In genomic region chr1:26500488-26501175, GRCh38 we compare ENCODE assay signal across 1 cellular context.
TF ChIP-seq lines count a peak whose summit lies in the region.

No MANE protein-coding gene starts in this region.

TF ChIP-seq in HepG2, 621 proteins besides CTCF, POLR2A, EP300 and RAD21 (continued from another document and continues in another):
- TF ChIP-seq, protein P1, sequence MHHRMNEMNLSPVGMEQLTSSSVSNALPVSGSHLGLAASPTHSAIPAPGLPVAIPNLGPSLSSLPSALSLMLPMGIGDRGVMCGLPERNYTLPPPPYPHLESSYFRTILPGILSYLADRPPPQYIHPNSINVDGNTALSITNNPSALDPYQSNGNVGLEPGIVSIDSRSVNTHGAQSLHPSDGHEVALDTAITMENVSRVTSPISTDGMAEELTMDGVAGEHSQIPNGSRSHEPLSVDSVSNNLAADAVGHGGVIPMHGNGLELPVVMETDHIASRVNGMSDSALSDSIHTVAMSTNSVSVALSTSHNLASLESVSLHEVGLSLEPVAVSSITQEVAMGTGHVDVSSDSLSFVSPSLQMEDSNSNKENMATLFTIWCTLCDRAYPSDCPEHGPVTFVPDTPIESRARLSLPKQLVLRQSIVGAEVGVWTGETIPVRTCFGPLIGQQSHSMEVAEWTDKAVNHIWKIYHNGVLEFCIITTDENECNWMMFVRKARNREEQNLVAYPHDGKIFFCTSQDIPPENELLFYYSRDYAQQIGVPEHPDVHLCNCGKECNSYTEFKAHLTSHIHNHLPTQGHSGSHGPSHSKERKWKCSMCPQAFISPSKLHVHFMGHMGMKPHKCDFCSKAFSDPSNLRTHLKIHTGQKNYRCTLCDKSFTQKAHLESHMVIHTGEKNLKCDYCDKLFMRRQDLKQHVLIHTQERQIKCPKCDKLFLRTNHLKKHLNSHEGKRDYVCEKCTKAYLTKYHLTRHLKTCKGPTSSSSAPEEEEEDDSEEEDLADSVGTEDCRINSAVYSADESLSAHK (CRISPR knock-in tag; IDR thresholded peaks at IDR 0.05; ENCODE audit: borderline replicate concordance) = no peak
- TF ChIP-seq TFDP2 (CRISPR knock-in tag; IDR thresholded peaks at IDR 0.05) (peak; percentile 52), MED8 (CRISPR knock-in tag; IDR thresholded peaks at IDR 0.05; ENCODE audit: insufficient replicate concordance) (peak; percentile 2), ZNF12 (CRISPR knock-in tag; IDR thresholded peaks at IDR 0.05) (no peak), ZNF33B (CRISPR knock-in tag; IDR thresholded peaks at IDR 0.05) (no peak; the same call in 1 of the 2 replicates), MAF1 (CRISPR knock-in tag; IDR thresholded peaks at IDR 0.05; ENCODE audit: borderline replicate concordance) (no peak), SMAD9 (CRISPR knock-in tag; IDR thresholded peaks at IDR 0.05) (no peak), ZNF629 (CRISPR knock-in tag; conservative IDR thresholded peaks at IDR 0.05) (no peak), ZNF644 (CRISPR knock-in tag; IDR thresholded peaks at IDR 0.05; ENCODE audit: low read depth) (no peak), ZNF235 (CRISPR knock-in tag; IDR thresholded peaks at IDR 0.05; ENCODE audit: borderline replicate concordance) (0 out of 2 replicates have a peak, but pooled peaks have one; percentile 45), TCF7L2 (IDR thresholded peaks at IDR 0.05; ENCODE audit: low read depth, low read length) (no peak), SP140L (CRISPR knock-in tag; IDR thresholded peaks at IDR 0.05; ENCODE audit: borderline replicate concordance) (no peak), SMYD3 (CRISPR knock-in tag; IDR thresholded peaks at IDR 0.05) (no peak), ZSCAN22 (CRISPR knock-in tag; IDR thresholded peaks at IDR 0.05) (0 out of 2 replicates have a peak, but pooled peaks have one; percentile 26), ZNF274 (CRISPR knock-in tag; IDR thresholded peaks at IDR 0.05) (peak; percentile 66), ZNF503 (CRISPR knock-in tag; IDR thresholded peaks at IDR 0.05) (0 out of 2 replicates have a peak, but pooled peaks have one; percentile 15), RFX3 (CRISPR knock-in tag; IDR thresholded peaks at IDR 0.05) (no peak), ZNF746 (CRISPR knock-in tag; IDR thresholded peaks at IDR 0.05) (peak; percentile 7), ZNF660 (CRISPR knock-in tag; IDR thresholded peaks at IDR 0.05; ENCODE audit: borderline replicate concordance, low read depth) (no peak), ELF3 (CRISPR knock-in tag; IDR thresholded peaks at IDR 0.05) (peak; percentile 83), ZNF691 (CRISPR knock-in tag; IDR thresholded peaks at IDR 0.05; ENCODE audit: borderline replicate concordance, low read depth) (no peak; the same call in 1 of the 2 replicates), ZNF562 (CRISPR knock-in tag; IDR thresholded peaks at IDR 0.05; ENCODE audit: borderline replicate concordance) (0 out of 2 replicates have a peak, but pooled peaks have one; percentile 63), ZNF275 (CRISPR knock-in tag; IDR thresholded peaks at IDR 0.05; ENCODE audit: borderline replicate concordance) (peak; percentile 52; the same call in 1 of the 2 replicates), ZNF703 (CRISPR knock-in tag; IDR thresholded peaks at IDR 0.05; ENCODE audit: borderline replicate concordance) (peak; percentile 71; the same call in 1 of the 2 replicates), FOXP1 (IDR thresholded peaks at IDR 0.05) (no peak), FOXP1 (CRISPR knock-in tag; IDR thresholded peaks at IDR 0.05) (no peak; the same call in 1 of the 2 replicates), ZBTB44 (CRISPR knock-in tag; IDR thresholded peaks at IDR 0.05) (no peak)
- TF ChIP-seq, protein P2, sequence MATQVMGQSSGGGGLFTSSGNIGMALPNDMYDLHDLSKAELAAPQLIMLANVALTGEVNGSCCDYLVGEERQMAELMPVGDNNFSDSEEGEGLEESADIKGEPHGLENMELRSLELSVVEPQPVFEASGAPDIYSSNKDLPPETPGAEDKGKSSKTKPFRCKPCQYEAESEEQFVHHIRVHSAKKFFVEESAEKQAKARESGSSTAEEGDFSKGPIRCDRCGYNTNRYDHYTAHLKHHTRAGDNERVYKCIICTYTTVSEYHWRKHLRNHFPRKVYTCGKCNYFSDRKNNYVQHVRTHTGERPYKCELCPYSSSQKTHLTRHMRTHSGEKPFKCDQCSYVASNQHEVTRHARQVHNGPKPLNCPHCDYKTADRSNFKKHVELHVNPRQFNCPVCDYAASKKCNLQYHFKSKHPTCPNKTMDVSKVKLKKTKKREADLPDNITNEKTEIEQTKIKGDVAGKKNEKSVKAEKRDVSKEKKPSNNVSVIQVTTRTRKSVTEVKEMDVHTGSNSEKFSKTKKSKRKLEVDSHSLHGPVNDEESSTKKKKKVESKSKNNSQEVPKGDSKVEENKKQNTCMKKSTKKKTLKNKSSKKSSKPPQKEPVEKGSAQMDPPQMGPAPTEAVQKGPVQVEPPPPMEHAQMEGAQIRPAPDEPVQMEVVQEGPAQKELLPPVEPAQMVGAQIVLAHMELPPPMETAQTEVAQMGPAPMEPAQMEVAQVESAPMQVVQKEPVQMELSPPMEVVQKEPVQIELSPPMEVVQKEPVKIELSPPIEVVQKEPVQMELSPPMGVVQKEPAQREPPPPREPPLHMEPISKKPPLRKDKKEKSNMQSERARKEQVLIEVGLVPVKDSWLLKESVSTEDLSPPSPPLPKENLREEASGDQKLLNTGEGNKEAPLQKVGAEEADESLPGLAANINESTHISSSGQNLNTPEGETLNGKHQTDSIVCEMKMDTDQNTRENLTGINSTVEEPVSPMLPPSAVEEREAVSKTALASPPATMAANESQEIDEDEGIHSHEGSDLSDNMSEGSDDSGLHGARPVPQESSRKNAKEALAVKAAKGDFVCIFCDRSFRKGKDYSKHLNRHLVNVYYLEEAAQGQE (IDR thresholded peaks at IDR 0.05; ENCODE audit: borderline replicate concordance in 1 of 2, low read depth in 1 of 2, low read length in 2 of 2) = no peak; a peak in 1 of 4 replicates
- TF ChIP-seq, protein P3, sequence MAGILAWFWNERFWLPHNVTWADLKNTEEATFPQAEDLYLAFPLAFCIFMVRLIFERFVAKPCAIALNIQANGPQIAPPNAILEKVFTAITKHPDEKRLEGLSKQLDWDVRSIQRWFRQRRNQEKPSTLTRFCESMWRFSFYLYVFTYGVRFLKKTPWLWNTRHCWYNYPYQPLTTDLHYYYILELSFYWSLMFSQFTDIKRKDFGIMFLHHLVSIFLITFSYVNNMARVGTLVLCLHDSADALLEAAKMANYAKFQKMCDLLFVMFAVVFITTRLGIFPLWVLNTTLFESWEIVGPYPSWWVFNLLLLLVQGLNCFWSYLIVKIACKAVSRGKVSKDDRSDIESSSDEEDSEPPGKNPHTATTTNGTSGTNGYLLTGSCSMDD (CRISPR knock-in tag; IDR thresholded peaks at IDR 0.05) = no peak
- TF ChIP-seq, protein P4, sequence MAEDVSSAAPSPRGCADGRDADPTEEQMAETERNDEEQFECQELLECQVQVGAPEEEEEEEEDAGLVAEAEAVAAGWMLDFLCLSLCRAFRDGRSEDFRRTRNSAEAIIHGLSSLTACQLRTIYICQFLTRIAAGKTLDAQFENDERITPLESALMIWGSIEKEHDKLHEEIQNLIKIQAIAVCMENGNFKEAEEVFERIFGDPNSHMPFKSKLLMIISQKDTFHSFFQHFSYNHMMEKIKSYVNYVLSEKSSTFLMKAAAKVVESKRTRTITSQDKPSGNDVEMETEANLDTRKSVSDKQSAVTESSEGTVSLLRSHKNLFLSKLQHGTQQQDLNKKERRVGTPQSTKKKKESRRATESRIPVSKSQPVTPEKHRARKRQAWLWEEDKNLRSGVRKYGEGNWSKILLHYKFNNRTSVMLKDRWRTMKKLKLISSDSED (CRISPR knock-in tag; IDR thresholded peaks at IDR 0.05) = no peak
- TF ChIP-seq, protein P5, sequence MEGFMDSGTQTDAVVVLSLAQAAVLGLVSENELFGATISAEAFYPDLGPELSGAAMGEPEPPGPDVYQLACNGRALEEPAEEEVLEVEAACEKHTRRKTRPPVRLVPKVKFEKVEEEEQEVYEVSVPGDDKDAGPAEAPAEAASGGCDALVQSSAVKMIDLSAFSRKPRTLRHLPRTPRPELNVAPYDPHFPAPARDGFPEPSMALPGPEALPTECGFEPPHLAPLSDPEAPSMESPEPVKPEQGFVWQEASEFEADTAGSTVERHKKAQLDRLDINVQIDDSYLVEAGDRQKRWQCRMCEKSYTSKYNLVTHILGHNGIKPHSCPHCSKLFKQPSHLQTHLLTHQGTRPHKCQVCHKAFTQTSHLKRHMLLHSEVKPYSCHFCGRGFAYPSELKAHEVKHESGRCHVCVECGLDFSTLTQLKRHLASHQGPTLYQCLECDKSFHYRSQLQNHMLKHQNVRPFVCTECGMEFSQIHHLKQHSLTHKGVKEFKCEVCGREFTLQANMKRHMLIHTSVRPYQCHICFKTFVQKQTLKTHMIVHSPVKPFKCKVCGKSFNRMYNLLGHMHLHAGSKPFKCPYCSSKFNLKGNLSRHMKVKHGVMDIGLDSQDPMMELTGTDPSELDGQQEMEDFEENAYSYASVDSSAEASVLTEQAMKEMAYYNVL (CRISPR knock-in tag; IDR thresholded peaks at IDR 0.05; ENCODE audit: borderline replicate concordance) = peak; percentile 31; the same call in 1 of the 2 replicates
- TF ChIP-seq, protein P6, sequence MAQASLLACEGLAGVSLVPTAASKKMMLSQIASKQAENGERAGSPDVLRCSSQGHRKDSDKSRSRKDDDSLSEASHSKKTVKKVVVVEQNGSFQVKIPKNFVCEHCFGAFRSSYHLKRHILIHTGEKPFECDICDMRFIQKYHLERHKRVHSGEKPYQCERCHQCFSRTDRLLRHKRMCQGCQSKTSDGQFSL (CRISPR knock-in tag; IDR thresholded peaks at IDR 0.05) = no peak
- TF ChIP-seq, protein P7, sequence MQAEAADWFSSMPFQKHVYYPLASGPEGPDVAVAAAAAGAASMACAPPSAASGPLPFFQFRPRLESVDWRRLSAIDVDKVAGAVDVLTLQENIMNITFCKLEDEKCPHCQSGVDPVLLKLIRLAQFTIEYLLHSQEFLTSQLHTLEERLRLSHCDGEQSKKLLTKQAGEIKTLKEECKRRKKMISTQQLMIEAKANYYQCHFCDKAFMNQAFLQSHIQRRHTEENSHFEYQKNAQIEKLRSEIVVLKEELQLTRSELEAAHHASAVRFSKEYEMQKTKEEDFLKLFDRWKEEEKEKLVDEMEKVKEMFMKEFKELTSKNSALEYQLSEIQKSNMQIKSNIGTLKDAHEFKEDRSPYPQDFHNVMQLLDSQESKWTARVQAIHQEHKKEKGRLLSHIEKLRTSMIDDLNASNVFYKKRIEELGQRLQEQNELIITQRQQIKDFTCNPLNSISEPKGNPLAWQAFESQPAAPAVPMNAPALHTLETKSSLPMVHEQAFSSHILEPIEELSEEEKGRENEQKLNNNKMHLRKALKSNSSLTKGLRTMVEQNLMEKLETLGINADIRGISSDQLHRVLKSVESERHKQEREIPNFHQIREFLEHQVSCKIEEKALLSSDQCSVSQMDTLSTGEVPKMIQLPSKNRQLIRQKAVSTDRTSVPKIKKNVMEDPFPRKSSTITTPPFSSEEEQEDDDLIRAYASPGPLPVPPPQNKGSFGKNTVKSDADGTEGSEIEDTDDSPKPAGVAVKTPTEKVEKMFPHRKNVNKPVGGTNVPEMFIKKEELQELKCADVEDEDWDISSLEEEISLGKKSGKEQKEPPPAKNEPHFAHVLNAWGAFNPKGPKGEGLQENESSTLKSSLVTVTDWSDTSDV (CRISPR knock-in tag; IDR thresholded peaks at IDR 0.05) = 0 out of 2 replicates have a peak, but pooled peaks have one; percentile 93
